9 cellular contexts compared by ENCODE assay signal in the genomic region with DNA sequence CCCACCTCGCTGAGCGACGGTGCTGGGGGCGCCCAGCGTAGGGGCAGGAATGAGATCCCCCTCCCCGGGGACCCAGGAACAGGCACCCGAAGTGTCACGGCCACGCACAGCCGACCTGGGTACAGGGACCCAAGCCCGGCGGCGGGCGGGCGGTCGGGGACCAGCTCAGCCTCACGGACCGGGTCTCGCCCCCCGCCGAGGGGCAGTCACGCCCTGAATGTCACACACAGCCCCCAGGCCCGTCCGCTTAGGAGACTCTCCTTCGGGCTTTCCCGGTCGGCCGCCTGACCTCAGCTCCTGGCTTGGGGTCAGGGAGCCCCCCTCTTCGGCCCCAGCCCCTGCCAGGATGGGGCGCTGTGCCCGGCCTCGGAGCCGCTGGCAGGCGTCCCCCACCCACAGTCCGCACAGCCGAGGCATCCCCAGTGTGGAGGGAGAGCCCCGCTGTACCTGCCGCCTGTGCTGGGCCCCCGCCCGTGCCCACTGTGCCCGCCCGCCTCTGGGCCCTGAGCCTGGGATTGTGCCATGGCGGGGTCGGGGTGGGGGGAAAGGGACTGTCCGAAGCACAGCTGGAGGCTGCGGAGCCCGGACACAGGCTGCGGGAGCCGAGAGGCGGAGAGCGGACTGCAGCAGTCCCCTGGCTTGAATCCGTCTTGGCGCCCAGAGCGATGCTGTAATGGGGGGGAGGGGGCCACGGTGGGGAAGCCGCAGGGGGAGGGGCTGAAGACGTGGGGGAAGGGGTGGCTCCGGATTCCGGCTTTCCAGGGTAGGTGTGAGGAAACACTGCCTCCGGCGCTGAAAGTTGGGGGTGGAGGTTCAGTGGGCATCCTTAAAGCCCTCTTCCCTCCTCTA. TPM values are rescaled to one million over a fixed set of nuclear protein-coding genes. Genes with fewer than 3 reads are reported as not detected.
DNase-seq lines count a peak whose midpoint lies in the region; ATAC-seq and TF ChIP-seq lines count a peak whose summit lies in the region.
"Had no signal": no experiment of that assay in that cellular context is flagged by ENCODE, and none has a peak within 500 bp of the region (broad histone marks: within the 10 kb centered on the region; RNA-seq: fewer than 3 reads in every experiment).

No MANE protein-coding gene starts in this region.

- no peaks in the 10 kb centered on the region for H3K9me3 Mint-ChIP-seq in activated naive CD8-positive, alpha-beta T cell treated with anti-CD3 and anti-CD28 coated beads, Interleukin-2, amount 50 U/mL, for 24 hours

- H3K27ac ChIP-seq in lung (ENCODE audit: low read depth in 1 of 2, low read length in 1 of 2) (no peak overlapping the region), thoracic aorta (no peak overlapping the region)

- peaks cover 0 to 15% of the 10 kb centered on the region in 2 donors for H3K4me1 ChIP-seq in lung (ENCODE audit: control insufficient read depth in 2 of 2, insufficient read depth in 2 of 2, low read length in 2 of 2)
- H3K4me1 ChIP-seq in thoracic aorta (ENCODE audit: control insufficient read depth in 1 of 2, low read depth in 2 of 2): peaks cover 4 to 14% of the 10 kb centered on the region in 2 donors

- peaks cover 45% of the 10 kb centered on the region for H3K27me3 Mint-ChIP-seq in activated naive CD8-positive, alpha-beta T cell treated with anti-CD3 and anti-CD28 coated beads, Interleukin-2, amount 50 U/mL, for 24 hours

- no peak overlapping the region for H3K4me3 Mint-ChIP-seq in activated naive CD8-positive, alpha-beta T cell treated with anti-CD3 and anti-CD28 coated beads, Interleukin-2, amount 50 U/mL, for 24 hours

- 2 to 3% methylated on average over 44 to 61 of the region's 61 CpGs for WGBS in lung, 2 donors

- H3K27ac Mint-ChIP-seq in activated naive CD8-positive, alpha-beta T cell treated with anti-CD3 and anti-CD28 coated beads, Interleukin-2, amount 50 U/mL, for 24 hours: no peak overlapping the region

- no peaks in the 10 kb centered on the region for H3K36me3 ChIP-seq in lung (ENCODE audit: control insufficient read depth in 2 of 2, insufficient read depth in 2 of 2, low read length in 2 of 2)
- H3K36me3 ChIP-seq in thoracic aorta: no peaks in the 10 kb centered on the region

- H3K4me3 ChIP-seq in lung (peak overlapping the region; percentile 8), thoracic aorta (peak overlapping the region; percentile 62)

- ATAC-seq in activated naive CD8-positive, alpha-beta T cell treated with anti-CD3 and anti-CD28 coated beads, Interleukin-2, amount 50 U/mL, for 24 hours: peak; percentile 26
- no peak for ATAC-seq in lung (ENCODE audit: insufficient read depth, low FRiP score)
- no peak for ATAC-seq in thoracic aorta (ENCODE audit: insufficient number of reproducible peaks, low FRiP score, low read depth)
- ATAC-seq in HG02623 (IDR thresholded peaks at IDR 0.05; ENCODE audit: unreplicated experiment): no peak
- ATAC-seq in HG02759 (IDR thresholded peaks at IDR 0.05; ENCODE audit: unreplicated experiment): no peak

- H3K4me1 Mint-ChIP-seq in activated naive CD8-positive, alpha-beta T cell treated with anti-CD3 and anti-CD28 coated beads, Interleukin-2, amount 50 U/mL, for 24 hours: peaks cover 6% of the 10 kb centered on the region

- peaks cover 0 to 5% of the 10 kb centered on the region in 2 donors for H3K9me3 ChIP-seq in lung (ENCODE audit: control insufficient read depth in 2 of 2, insufficient read depth in 1 of 2, low read length in 1 of 2)
- no peaks in the 10 kb centered on the region for H3K9me3 ChIP-seq in thoracic aorta

- no peak for TF ChIP-seq CTCF in lung (IDR thresholded peaks at IDR 0.05; ENCODE audit: control extremely low read depth, extremely low read depth)
- TF ChIP-seq CTCF in thoracic aorta (IDR thresholded peaks at IDR 0.05): no peak

- H3K27me3 ChIP-seq in lung (ENCODE audit: control insufficient read depth, insufficient read depth): no peaks in the 10 kb centered on the region
- peaks cover 23% of the 10 kb centered on the region for H3K27me3 ChIP-seq in thoracic aorta (replicated peaks; ENCODE audit: insufficient read depth)

- DNase-seq in activated T-cell treated with anti-CD3 and anti-CD28 coated beads, Interleukin-2, amount 50 U/mL, for 1 hour: peak; percentile 26
- DNase-seq in activated T-cell treated with anti-CD3 and anti-CD28 coated beads, Interleukin-2, amount 50 U/mL, for 48 hours: no peak
- no peak for DNase-seq in activated naive CD8-positive, alpha-beta T cell treated with anti-CD3 and anti-CD28 coated beads, Interleukin-2, amount 50 U/mL, for 24 hours
- DNase-seq in lung (ENCODE audit: low spot score) (no peak), thoracic aorta (ENCODE audit: low spot score) (no peak), HuH-7.5 (ENCODE audit: low spot score) (no peak)

- no peaks in the 10 kb centered on the region for H3K36me3 Mint-ChIP-seq in activated naive CD8-positive, alpha-beta T cell treated with anti-CD3 and anti-CD28 coated beads, Interleukin-2, amount 50 U/mL, for 24 hours (ENCODE audit: low read depth)

RNA-seq across cellular contexts. Expression of a gene that starts 0.6 kb away (rescaled TPM):
- under 1 TPM; 0.17 to 0.89 TPM for total RNA-seq in lung
- under 1 TPM; 0.10 to 0.26 TPM for polyA plus RNA-seq in lung
- total RNA-seq in thoracic aorta: under 1 TPM; 0.14 to 0.21 TPM
- polyA plus RNA-seq: BJ had no signal

RNA-seq across cellular contexts. Expression of a gene that starts 55.1 kb away (rescaled TPM):
- 10 to 100 TPM; 31.3 to 35.5 TPM for total RNA-seq in lung
- 10 to 100 TPM; 50.3 to 68.4 TPM for polyA plus RNA-seq in lung
- 10 to 100 TPM; 44.5 to 47.3 TPM for total RNA-seq in thoracic aorta
